9 cellular contexts compared by ENCODE assay signal in genomic region chr5:174793684-174794328, GRCh38.
DNase-seq lines count a peak whose midpoint lies in the region; ATAC-seq, FAIRE-seq and TF ChIP-seq lines count a peak whose summit lies in the region.
"Had no signal": no experiment of that assay in that cellular context is flagged by ENCODE, and none has a peak within 500 bp of the region (broad histone marks: within the 10 kb centered on the region; RNA-seq: fewer than 3 reads in every experiment).

No MANE protein-coding gene starts in this region.

- CTCF ChIA-PET in HEK293 (lab: Yijun Ruan, JAX), result interaction anchor here (0.6 to 6.3 kb wide), 27 partner anchors 8 to 888 kb away, joined by 3 to 58 read pairs (median 4); partner anchors contain the start of gene NSG2
- CTCF ChIA-PET in endothelial cell of umbilical vein (lab: Charles Lee), result interaction anchor here (0.6 to 3.6 kb wide), 9 partner anchors 10 to 1175 kb away, joined by 3 to 72 read pairs (median 4); no protein-coding TSS in a partner anchor

- FAIRE-seq in endothelial cell of umbilical vein (lab: Jason Lieb, UNC), result peak; percentile 42

- no peak overlapping the region for H3K4me2 ChIP-seq in endothelial cell of umbilical vein (ENCODE audit: insufficient read depth, low read length)

- DNase-seq in GM06990 (ENCODE audit: extremely low read depth, insufficient read length) (peak; percentile 67), NCI-H345 treated with DMSO at 0.1 percent for 48 hours (lab: John Stamatoyannopoulos, UW; ENCODE audit: unreplicated experiment) (peak; percentile 43), endothelial cell of umbilical vein (ENCODE audit: low read depth, low spot score) (peak; percentile 4), midbrain (lab: John Stamatoyannopoulos, UW) (peak; percentile 62)
- DNase-seq in activated CD8-positive, alpha-beta memory T cell treated with anti-CD3 and anti-CD28 coated beads for 24 hours, result peak; percentile 70
- peak; percentile 10 for DNase-seq in stimulated activated CD8-positive, alpha-beta memory T cell treated with anti-CD3 and anti-CD28 coated beads, Interleukin-7, amount 100 ng/mL, for 24 hours (ENCODE audit: low read depth)

- H4K20me1 ChIP-seq in endothelial cell of umbilical vein (replicated peaks; ENCODE audit: control insufficient read depth, extremely low read depth, insufficient read depth, low read length), result no peaks in the 10 kb centered on the region

- H3K9me3 ChIP-seq in HEK293 (ENCODE audit: control insufficient read depth, insufficient read depth, low read depth, low read length) (no peaks in the 10 kb centered on the region), endothelial cell of umbilical vein (replicated peaks; ENCODE audit: control insufficient read depth, insufficient read depth, low read length) (no peaks in the 10 kb centered on the region)

- no peaks in the 10 kb centered on the region for H3K27me3 ChIP-seq in GM06990 (replicated peaks; ENCODE audit: control insufficient read depth, insufficient read depth, low read length)
- no peaks in the 10 kb centered on the region for H3K27me3 ChIP-seq in endothelial cell of umbilical vein (ENCODE audit: control insufficient read depth in 2 of 2, insufficient read depth in 2 of 2, low read length in 2 of 2)

- H3K4me3 ChIP-seq in GM06990 (replicated peaks; ENCODE audit: low read depth, low read length) (no peak overlapping the region), HEK293 (ENCODE audit: low read depth, low read length) (no peak overlapping the region), endothelial cell of umbilical vein (replicated peaks in 1 of 3; ENCODE audit: insufficient read depth in 1 of 3, low read depth in 1 of 3, low read length in 3 of 3) (no peak overlapping the region)

- H3K9me1 ChIP-seq in endothelial cell of umbilical vein (replicated peaks; ENCODE audit: control insufficient read depth, extremely low read depth, insufficient read depth, low read length), result no peaks in the 10 kb centered on the region

- no peak overlapping the region for H2AFZ ChIP-seq in endothelial cell of umbilical vein (ENCODE audit: low read depth, low read length)

- H3K9ac ChIP-seq in endothelial cell of umbilical vein (replicated peaks; ENCODE audit: extremely low read depth, insufficient read depth, low read length), result no peak overlapping the region

- intact Hi-C loops in endothelial cell of umbilical vein (cut with micrococcal nuclease), result no loop called here

- TF ChIP-seq CTCF in GM06990 (IDR thresholded peaks at IDR 0.05; ENCODE audit: insufficient read depth, low read length, poor library complexity, severe bottlenecking), result peak; percentile 84
- TF ChIP-seq CTCF in HEK293 (tag by site-specific recombination; IDR thresholded peaks at IDR 0.05), result peak; percentile 81
- TF ChIP-seq CTCF in endothelial cell of umbilical vein (IDR thresholded peaks at IDR 0.05; ENCODE audit: extremely low read depth in 1 of 2, insufficient read depth in 1 of 2, low read depth in 1 of 2, low read length in 2 of 2), result peak; percentile 74 to 78

- ATAC-seq in GM18505 (IDR thresholded peaks at IDR 0.05; ENCODE audit: unreplicated experiment), result no peak
- ATAC-seq: effector memory CD8-positive, alpha-beta T cell had no signal

- no TSS peak for BruUV-seq in endothelial cell of umbilical vein (replicated peaks; lab: Mats Ljungman, UMichigan)

- H3K79me2 ChIP-seq in endothelial cell of umbilical vein (ENCODE audit: control insufficient read depth, insufficient read depth, low read length), result no peaks in the 10 kb centered on the region

- POLR2A ChIA-PET in HEK293 (lab: Yijun Ruan, JAX) (no interaction called here), endothelial cell of umbilical vein (lab: Charles Lee) (no interaction called here)

- no peaks in the 10 kb centered on the region for H3K36me3 ChIP-seq in GM06990 (ENCODE audit: control insufficient read depth, insufficient read depth, low read length)
- H3K36me3 ChIP-seq in HEK293 (ENCODE audit: control insufficient read depth in 2 of 2, insufficient read depth in 1 of 2, low read length in 2 of 2), result no peaks in the 10 kb centered on the region
- H3K36me3 ChIP-seq in endothelial cell of umbilical vein (ENCODE audit: control insufficient read depth in 2 of 2, extremely low read depth in 1 of 2, insufficient read depth in 2 of 2, low read length in 2 of 2), result no peaks in the 10 kb centered on the region

- H3K27ac ChIP-seq in HEK293 (ENCODE audit: extremely low read depth, low read depth, low read length) (no peak overlapping the region), endothelial cell of umbilical vein (ENCODE audit: insufficient read depth, low read depth, low read length) (no peak overlapping the region)

- dilution Hi-C loops in endothelial cell of umbilical vein (cut with MboI; ENCODE audit: extremely low pct_ligation_motif_present, low sequenced_read_pairs), result no loop called here

- H3K4me1 ChIP-seq in HEK293 (ENCODE audit: control insufficient read depth, insufficient read depth, low read length) (no peaks in the 10 kb centered on the region), endothelial cell of umbilical vein (ENCODE audit: control insufficient read depth, extremely low read depth, insufficient read depth, low read length) (no peaks in the 10 kb centered on the region)

- TF ChIP-seq POLR2A in endothelial cell of umbilical vein (IDR thresholded peaks at IDR 0.05; ENCODE audit: low read depth, low read length), result no peak
- no peak for TF ChIP-seq POLR2A in GM18505 (IDR thresholded peaks at IDR 0.05; ENCODE audit: borderline replicate concordance, extremely low read depth, insufficient read depth, insufficient read length)

TF ChIP-seq in HEK293, 187 proteins besides CTCF, POLR2A, EP300 and RAD21 (continues in another document):
- TF ChIP-seq ZNF184 (tag by site-specific recombination; IDR thresholded peaks at IDR 0.05), result no peak
- TF ChIP-seq ZBTB1 (tag by site-specific recombination; IDR thresholded peaks at IDR 0.05), result no peak
- TF ChIP-seq ZNF16 (tag by site-specific recombination; IDR thresholded peaks at IDR 0.05; ENCODE audit: low read depth), result no peak
- TF ChIP-seq ZBTB20 (tag by site-specific recombination; IDR thresholded peaks at IDR 0.05), result peak; percentile 94
- TF ChIP-seq GFI1B (tag by site-specific recombination; IDR thresholded peaks at IDR 0.05), result peak; percentile 94
- TF ChIP-seq ZNF610 (tag by site-specific recombination; IDR thresholded peaks at IDR 0.05; ENCODE audit: borderline replicate concordance), result no peak
- TF ChIP-seq SP7 (tag by site-specific recombination; IDR thresholded peaks at IDR 0.05), result 0 out of 2 replicates have a peak, but pooled peaks have one; percentile 39
- no peak for TF ChIP-seq ZNF776 (tag by site-specific recombination; IDR thresholded peaks at IDR 0.05; ENCODE audit: borderline replicate concordance)
- peak; percentile 47 for TF ChIP-seq ZFHX2 (tag by site-specific recombination; conservative IDR thresholded peaks at IDR 0.05)
- TF ChIP-seq ZNF280C (tag by site-specific recombination; IDR thresholded peaks at IDR 0.05), result no peak

TF ChIP-seq in endothelial cell of umbilical vein, 7 proteins besides CTCF, POLR2A, EP300 and RAD21:
- no peak for TF ChIP-seq MAX (IDR thresholded peaks at IDR 0.05; ENCODE audit: insufficient read depth, insufficient read length)
- TF ChIP-seq JUN (IDR thresholded peaks at IDR 0.05; ENCODE audit: borderline replicate concordance, insufficient read depth, insufficient read length, low read depth), result no peak
- TF ChIP-seq FOS (IDR thresholded peaks at IDR 0.05; ENCODE audit: borderline replicate concordance, insufficient read depth, low read length), result no peak
- no peak for TF ChIP-seq POLR2AphosphoS5 (IDR thresholded peaks at IDR 0.05; ENCODE audit: insufficient read depth, low read depth, low read length)
- TF ChIP-seq GATA2 (IDR thresholded peaks at IDR 0.05; ENCODE audit: insufficient read depth, insufficient read length, low read depth, low read length), result no peak
- no peak for TF ChIP-seq MYC (IDR thresholded peaks at IDR 0.05; ENCODE audit: low read depth, low read length)

Comparison
In these comparisons a context has a peak if more than half of its experiments do, and no peak if none do; other contexts are left out.
1. DNase-seq: peak in every context shown above with its lines; median percentile 70 in activated CD8-positive, alpha-beta memory T cell treated with anti-CD3 and anti-CD28 coated beads for 24 hours; 67 in GM06990; 62 in midbrain; 43 in NCI-H345 treated with DMSO at 0.1 percent for 48 hours; 10 in stimulated activated CD8-positive, alpha-beta memory T cell treated with anti-CD3 and anti-CD28 coated beads, Interleukin-7, amount 100 ng/mL, for 24 hours; 4 in endothelial cell of umbilical vein.